Comparison of ENCODE assay signal across 19 cellular contexts in genomic region chr11:91700854-91701253, GRCh38.
"Had no signal": no experiment of that assay in that cellular context is flagged by ENCODE, and none has a peak within 500 bp of the region (broad histone marks: within the 10 kb centered on the region; RNA-seq: fewer than 3 reads in every experiment).

No MANE protein-coding gene starts in this region.

- H3K36me3 ChIP-seq: esophagus squamous epithelium, gastroesophageal sphincter, neural progenitor cell, ovary, right atrium auricular region, sigmoid colon, thoracic aorta, transverse colon had no signal

- H3K4me3 ChIP-seq: esophagus squamous epithelium, gastroesophageal sphincter, neural progenitor cell, ovary, right atrium auricular region, sigmoid colon, skin epidermis, thoracic aorta, transverse colon had no signal

- H2AFZ ChIP-seq: neural progenitor cell had no signal

- H3K9ac ChIP-seq: neural progenitor cell had no signal

- H3K4me2 ChIP-seq: neural progenitor cell had no signal

- H3K27me3 ChIP-seq: esophagus squamous epithelium, gastroesophageal sphincter, neural progenitor cell, ovary, right atrium auricular region, sigmoid colon, transverse colon had no signal

- H3K4me1 ChIP-seq: esophagus squamous epithelium, gastroesophageal sphincter, neural progenitor cell, right atrium auricular region, sigmoid colon, transverse colon had no signal

- DNase-seq: effector memory CD8-positive, alpha-beta T cell; esophagus squamous epithelium; foreskin fibroblast; glutamatergic neuron; islet precursor cell; natural killer cell; nucleus accumbens; ovary; sigmoid colon; stimulated activated CD4-positive, alpha-beta T cell treated with anti-CD3 and anti-CD28 coated beads, Interleukin-2, amount 100 ng/mL, for 24 hours; stimulated activated CD4-positive, alpha-beta T cell treated with anti-CD3 and anti-CD28 coated beads, Interleukin-4, amount 100 ng/mL, for 4 hours; stimulated activated naive B cell treated with anti-CD40 and anti-IgM and Interleukin-4, amounts not matched to agents 10 μg/mL and 1 μg/mL and 100 μg/mL, for 72 hours; stimulated activated naive CD8-positive, alpha-beta T cell treated with anti-CD3 and anti-CD28 coated beads, Interleukin-15, amount 100 ng/mL, for 72 hours; transverse colon had no signal

- H3K27ac ChIP-seq: esophagus squamous epithelium, gastroesophageal sphincter, neural progenitor cell, ovary, right atrium auricular region, sigmoid colon, skin epidermis, thoracic aorta, transverse colon had no signal

- H3K9me3 ChIP-seq: esophagus squamous epithelium, gastroesophageal sphincter, ovary, right atrium auricular region, sigmoid colon, thoracic aorta, transverse colon had no signal
